In genomic region chr7:12436896-12437535, GRCh38 we compare ENCODE assay signal across 8 cellular contexts. TPM values are rescaled to one million over a fixed set of nuclear protein-coding genes. Genes with fewer than 3 reads are reported as not detected.
DNase-seq lines count a peak whose midpoint lies in the region; ATAC-seq and TF ChIP-seq lines count a peak whose summit lies in the region.

No MANE protein-coding gene starts in this region.

- H3K4me3 Mint-ChIP-seq in activated CD8-positive, alpha-beta T cell treated with anti-CD3 and anti-CD28 coated beads for 36 hours = no peak overlapping the region
- no peak overlapping the region for H3K4me3 Mint-ChIP-seq in activated T-cell treated with anti-CD3 and anti-CD28 coated beads, Interleukin-2, amount 50 U/mL, for 72 hours

- CTCF ChIA-PET in activated CD8-positive, alpha-beta T cell treated with anti-CD3 and anti-CD28 coated beads for 36 hours (lab: Charles Lee) = interaction anchor here (1.0 to 2.4 kb wide), 7 partner anchors 17 to 87 kb away, joined by 3 to 11 read pairs (median 4); no protein-coding TSS in a partner anchor

- DNase-seq in AG09309 (ENCODE audit: low read depth) = no peak
- DNase-seq in NCI-H748 (lab: John Stamatoyannopoulos, UW; ENCODE audit: unreplicated experiment) = peak; percentile 88
- DNase-seq in fibroblast of gingiva (ENCODE audit: low read depth) = peak; percentile 13
- DNase-seq in stimulated activated CD4-positive, alpha-beta T cell treated with anti-CD3 and anti-CD28 coated beads, Interleukin-12 subunit alpha, Interleukin-12 subunit beta, amount 100 ng/mL, for 4 hours = no peak
- no peak for DNase-seq in activated CD8-positive, alpha-beta T cell treated with anti-CD3 and anti-CD28 coated beads for 36 hours
- DNase-seq in NCI-H82 treated with DMSO at 0.1 percent for 48 hours (lab: John Stamatoyannopoulos, UW; ENCODE audit: unreplicated experiment) = no peak
- DNase-seq in activated T-cell treated with anti-CD3 and anti-CD28 coated beads, Interleukin-2, amount 50 U/mL, for 72 hours = no peak

- H3K4me1 Mint-ChIP-seq in activated CD8-positive, alpha-beta T cell treated with anti-CD3 and anti-CD28 coated beads for 36 hours (ENCODE audit: low read depth) = no peaks in the 10 kb centered on the region
- H3K4me1 Mint-ChIP-seq in activated T-cell treated with anti-CD3 and anti-CD28 coated beads, Interleukin-2, amount 50 U/mL, for 72 hours (ENCODE audit: low read depth) = no peaks in the 10 kb centered on the region

- no peak overlapping the region for H3K4me3 ChIP-seq in AG09309 (ENCODE audit: control insufficient read depth, low read depth, low read length)

- TF ChIP-seq CTCF in AG09309 (IDR thresholded peaks at IDR 0.05; ENCODE audit: control insufficient read depth, insufficient read depth, low read depth, low read length, missing control alignments) = peak; percentile 9
- no peak for TF ChIP-seq CTCF in activated CD8-positive, alpha-beta T cell treated with anti-CD3 and anti-CD28 coated beads for 36 hours (IDR thresholded peaks at IDR 0.05)

- peaks cover 4% of the 10 kb centered on the region for H3K27me3 Mint-ChIP-seq in activated CD8-positive, alpha-beta T cell treated with anti-CD3 and anti-CD28 coated beads for 36 hours
- H3K27me3 Mint-ChIP-seq in activated T-cell treated with anti-CD3 and anti-CD28 coated beads, Interleukin-2, amount 50 U/mL, for 72 hours (ENCODE audit: low read depth) = peaks cover 33% of the 10 kb centered on the region

- intact Hi-C loops in activated CD8-positive, alpha-beta T cell treated with anti-CD3 and anti-CD28 coated beads for 36 hours (cut with micrococcal nuclease) = loop anchor here (10.0 kb wide), 1 partner anchor 58 kb away; no protein-coding TSS in a partner anchor

- H3K27ac Mint-ChIP-seq in activated CD8-positive, alpha-beta T cell treated with anti-CD3 and anti-CD28 coated beads for 36 hours = no peak overlapping the region
- H3K27ac Mint-ChIP-seq in activated T-cell treated with anti-CD3 and anti-CD28 coated beads, Interleukin-2, amount 50 U/mL, for 72 hours = no peak overlapping the region

- POLR2A ChIA-PET in activated CD8-positive, alpha-beta T cell treated with anti-CD3 and anti-CD28 coated beads for 36 hours (lab: Charles Lee) = interaction anchor here (1.2 kb wide), 1 partner anchor 9 kb away, joined by 3 read pairs; no protein-coding TSS in a partner anchor

- H3K36me3 Mint-ChIP-seq in activated CD8-positive, alpha-beta T cell treated with anti-CD3 and anti-CD28 coated beads for 36 hours (ENCODE audit: low read depth) = no peaks in the 10 kb centered on the region
- no peaks in the 10 kb centered on the region for H3K36me3 Mint-ChIP-seq in activated T-cell treated with anti-CD3 and anti-CD28 coated beads, Interleukin-2, amount 50 U/mL, for 72 hours (ENCODE audit: insufficient read depth in 2 of 2)

- ATAC-seq in HG02885 (IDR thresholded peaks at IDR 0.05; ENCODE audit: poor library complexity, unreplicated experiment) = peak; percentile 58
- ATAC-seq in activated CD8-positive, alpha-beta T cell treated with anti-CD3 and anti-CD28 coated beads for 36 hours = no peak
- no peak for ATAC-seq in activated T-cell treated with anti-CD3 and anti-CD28 coated beads, Interleukin-2, amount 50 U/mL, for 72 hours (replicated peaks in 1 of 2)

- no peaks in the 10 kb centered on the region for H3K9me3 Mint-ChIP-seq in activated CD8-positive, alpha-beta T cell treated with anti-CD3 and anti-CD28 coated beads for 36 hours
- H3K9me3 Mint-ChIP-seq in activated T-cell treated with anti-CD3 and anti-CD28 coated beads, Interleukin-2, amount 50 U/mL, for 72 hours = no peaks in the 10 kb centered on the region

RNA-seq across cellular contexts. Expression of gene VWDE, which starts 33.4 kb away (rescaled TPM):
- total RNA-seq in activated CD8-positive, alpha-beta T cell treated with anti-CD3 and anti-CD28 coated beads for 36 hours = 1 to 10 TPM; 1.4 to 1.7 TPM
- 1 to 10 TPM in 1 of 2 donors, under 1 TPM in 1; 0.43 to 2.7 TPM for total RNA-seq in activated T-cell treated with anti-CD3 and anti-CD28 coated beads, Interleukin-2, amount 50 U/mL, for 72 hours

Comparison
In these comparisons a context has a peak if more than half of its experiments do, and no peak if none do; other contexts are left out.
1. DNase-seq: peak in NCI-H748 (single experiment) and fibroblast of gingiva (single experiment); none in AG09309 (single experiment), stimulated activated CD4-positive, alpha-beta T cell treated with anti-CD3 and anti-CD28 coated beads, Interleukin-12 subunit alpha, Interleukin-12 subunit beta, amount 100 ng/mL, for 4 hours (single experiment), activated CD8-positive, alpha-beta T cell treated with anti-CD3 and anti-CD28 coated beads for 36 hours (single experiment), NCI-H82 treated with DMSO at 0.1 percent for 48 hours (single experiment) and activated T-cell treated with anti-CD3 and anti-CD28 coated beads, Interleukin-2, amount 50 U/mL, for 72 hours (0 of 2).